17 cellular contexts compared by ENCODE assay signal in the genomic region with DNA sequence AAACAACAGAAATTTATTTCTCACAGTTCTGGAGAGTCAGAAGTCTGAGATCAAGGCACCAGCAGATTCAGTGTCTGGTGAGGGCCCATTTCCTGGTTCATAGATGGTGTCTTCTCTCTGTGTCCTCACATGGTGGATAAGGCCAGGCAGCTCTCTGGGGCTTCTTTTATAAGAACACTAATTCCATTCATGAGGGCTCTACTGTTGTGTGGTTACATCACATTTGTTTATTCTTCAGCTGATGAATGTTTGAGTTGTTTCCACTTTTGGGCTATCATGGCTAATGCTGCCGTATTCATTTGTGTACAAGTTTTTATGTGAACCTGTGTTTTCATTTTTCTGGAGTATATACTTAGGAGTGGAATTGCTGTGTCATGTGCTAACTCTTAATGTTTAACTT. TPM values are rescaled to one million over a fixed set of nuclear protein-coding genes. Genes with fewer than 3 reads are reported as not detected.
DNase-seq lines count a peak whose midpoint lies in the region; ATAC-seq and TF ChIP-seq lines count a peak whose summit lies in the region.
"Had no signal": no experiment of that assay in that cellular context is flagged by ENCODE, and none has a peak within 500 bp of the region (broad histone marks: within the 10 kb centered on the region; RNA-seq: fewer than 3 reads in every experiment).

No MANE protein-coding gene starts in this region.

- H3K4me1 ChIP-seq in stomach: no peaks in the 10 kb centered on the region

- peaks cover 10% of the 10 kb centered on the region for H3K27me3 Mint-ChIP-seq in activated T-helper 17 cell treated with anti-CD3 and anti-CD28 coated beads, Interleukin-2, amount 50 U/mL, for 72 hours
- peaks cover 4% of the 10 kb centered on the region for H3K27me3 Mint-ChIP-seq in activated CD4-positive, alpha-beta memory T cell treated with anti-CD3 and anti-CD28 coated beads for 36 hours

- no peaks in the 10 kb centered on the region for H3K36me3 Mint-ChIP-seq in activated T-helper 17 cell treated with anti-CD3 and anti-CD28 coated beads, Interleukin-2, amount 50 U/mL, for 72 hours (ENCODE audit: low read depth)
- no peaks in the 10 kb centered on the region for H3K36me3 Mint-ChIP-seq in activated CD4-positive, alpha-beta memory T cell treated with anti-CD3 and anti-CD28 coated beads for 36 hours

- POLR2A ChIA-PET in activated CD4-positive, alpha-beta memory T cell treated with anti-CD3 and anti-CD28 coated beads for 36 hours (lab: Charles Lee): no interaction called here

- H3K4me1 Mint-ChIP-seq in activated T-helper 17 cell treated with anti-CD3 and anti-CD28 coated beads, Interleukin-2, amount 50 U/mL, for 72 hours: peaks cover 5% of the 10 kb centered on the region
- H3K4me1 Mint-ChIP-seq in activated CD4-positive, alpha-beta memory T cell treated with anti-CD3 and anti-CD28 coated beads for 36 hours (ENCODE audit: low read depth): peaks cover 11% of the 10 kb centered on the region

- peaks cover 3% of the 10 kb centered on the region for H3K9me3 Mint-ChIP-seq in activated T-helper 17 cell treated with anti-CD3 and anti-CD28 coated beads, Interleukin-2, amount 50 U/mL, for 72 hours
- H3K9me3 Mint-ChIP-seq in activated CD4-positive, alpha-beta memory T cell treated with anti-CD3 and anti-CD28 coated beads for 36 hours: no peaks in the 10 kb centered on the region
- H3K9me3 Mint-ChIP-seq: stimulated activated naive CD8-positive, alpha-beta T cell treated with anti-CD3 and anti-CD28 coated beads, Interleukin-15, Interleukin-2, amounts not matched to agents 100 ng/mL and 50 ng/mL, for 24 hours had no signal

- TF ChIP-seq CTCF in dorsolateral prefrontal cortex (IDR thresholded peaks at IDR 0.05 in 54 of 56, conservative IDR thresholded peaks at IDR 0.05 in 2 of 56; ENCODE audit: low read depth in 1 of 56, partially characterized antibody in 56 of 56) (peak in 1 of 56 donors; percentile 14), stomach (IDR thresholded peaks at IDR 0.05) (no peak)

- H3K4me3 ChIP-seq in dorsolateral prefrontal cortex (peak overlapping the region in 25 of 59 donors; percentile 2 to 42 (median 21)), stomach (no peak overlapping the region)

- H3K27me3 ChIP-seq in dorsolateral prefrontal cortex: no peaks in the 10 kb centered on the region
- H3K27me3 ChIP-seq in stomach: no peaks in the 10 kb centered on the region

- no peaks in the 10 kb centered on the region for H3K9me3 ChIP-seq in stomach

- CTCF ChIA-PET in activated CD4-positive, alpha-beta memory T cell treated with anti-CD3 and anti-CD28 coated beads for 36 hours (lab: Charles Lee): no interaction called here

- intact Hi-C loops in dorsolateral prefrontal cortex (cut with DNase I) (loop anchor here in 1 of 2 donors (5.0 kb wide), 1 partner anchor 61 kb away; a partner anchor contains a TSS), stomach (cut with DNase I; ENCODE audit: low total_unique reads) (no loop called here)
- intact Hi-C loops in activated CD4-positive, alpha-beta memory T cell treated with anti-CD3 and anti-CD28 coated beads for 36 hours (cut with micrococcal nuclease): loop anchor here (5.0 kb wide), 2 partner anchors 61 to 129 kb away; a partner anchor contains a TSS

- H3K27ac Mint-ChIP-seq in activated T-helper 17 cell treated with anti-CD3 and anti-CD28 coated beads, Interleukin-2, amount 50 U/mL, for 72 hours: no peak overlapping the region
- no peak overlapping the region for H3K27ac Mint-ChIP-seq in activated CD4-positive, alpha-beta memory T cell treated with anti-CD3 and anti-CD28 coated beads for 36 hours
- H3K27ac Mint-ChIP-seq: activated CD8-positive, alpha-beta T cell treated with anti-CD3 and anti-CD28 coated beads, Interleukin-2, amount 10 ng/mL, durations not matched to agents 7 days and 5 days; activated T-helper 1 cell treated with anti-CD3 and anti-CD28 coated beads, Interleukin-12 subunit alpha, Interleukin-12 subunit beta, Interleukin-2, Interleukin-4 antibody, amounts not matched to agents 30 ng/mL and 10 ng/mL and 1 ng/mL, durations not matched to agents 14 hours and 24 hours and 36 hours; stimulated activated naive CD8-positive, alpha-beta T cell treated with anti-CD3 and anti-CD28 coated beads, Interleukin-15, Interleukin-2, amounts not matched to agents 100 ng/mL and 50 ng/mL, for 24 hours had no signal

- 21 to 68% (median 59%) methylated on average over 1 of the region's 1 CpG for WGBS in stomach, 5 donors

- TF ChIP-seq EP300 in stomach (IDR thresholded peaks at IDR 0.05): no peak

- DNase-seq in NCI-H2107 treated with DMSO at 0.1 percent for 48 hours (lab: John Stamatoyannopoulos, UW; ENCODE audit: unreplicated experiment): peak; percentile 17
- DNase-seq in NCI-H2107 (lab: John Stamatoyannopoulos, UW): no peak
- DNase-seq in NCI-H345 (lab: John Stamatoyannopoulos, UW): peak; percentile 13
- DNase-seq in dorsolateral prefrontal cortex: peak in 3 of 10 donors; percentile 32 to 47 (median 44)
- DNase-seq in pons (ENCODE audit: low spot score): peak; percentile 86
- no peak for DNase-seq in stomach
- DNase-seq in activated CD4-positive, alpha-beta memory T cell treated with anti-CD3 and anti-CD28 coated beads for 36 hours: no peak
- DNase-seq: 8988T; activated CD8-positive, alpha-beta T cell treated with anti-CD3 and anti-CD28 coated beads, Interleukin-2, amount 10 ng/mL, durations not matched to agents 7 days and 5 days; NCI-H1105; NCI-H446 treated with DMSO at 0.1 percent for 48 hours; retina; stimulated activated CD4-positive, alpha-beta T cell treated with anti-CD3 and anti-CD28 coated beads, Interleukin-15, amount 100 ng/mL, for 24 hours had no signal

- no peak for ATAC-seq in activated T-helper 17 cell treated with anti-CD3 and anti-CD28 coated beads, Interleukin-2, amount 50 U/mL, for 72 hours (replicated peaks)
- ATAC-seq: activated CD8-positive, alpha-beta T cell treated with anti-CD3 and anti-CD28 coated beads, Interleukin-2, amount 10 ng/mL, durations not matched to agents 7 days and 5 days had no signal

- H3K27ac ChIP-seq in dorsolateral prefrontal cortex: peak overlapping the region in 55 of 59 donors; percentile 18 to 96 (median 84)
- H3K27ac ChIP-seq in stomach: no peak overlapping the region

- no peaks in the 10 kb centered on the region for H3K36me3 ChIP-seq in stomach

- no peak overlapping the region for H3K4me3 Mint-ChIP-seq in activated T-helper 17 cell treated with anti-CD3 and anti-CD28 coated beads, Interleukin-2, amount 50 U/mL, for 72 hours
- no peak overlapping the region for H3K4me3 Mint-ChIP-seq in activated CD4-positive, alpha-beta memory T cell treated with anti-CD3 and anti-CD28 coated beads for 36 hours
- H3K4me3 Mint-ChIP-seq: activated CD8-positive, alpha-beta T cell treated with anti-CD3 and anti-CD28 coated beads, Interleukin-2, amount 10 ng/mL, durations not matched to agents 7 days and 5 days; activated T-helper 1 cell treated with anti-CD3 and anti-CD28 coated beads, Interleukin-12 subunit alpha, Interleukin-12 subunit beta, Interleukin-2, Interleukin-4 antibody, amounts not matched to agents 30 ng/mL and 10 ng/mL and 1 ng/mL, durations not matched to agents 14 hours and 24 hours and 36 hours; stimulated activated naive CD8-positive, alpha-beta T cell treated with anti-CD3 and anti-CD28 coated beads, Interleukin-15, Interleukin-2, amounts not matched to agents 100 ng/mL and 50 ng/mL, for 24 hours had no signal

- no peak for TF ChIP-seq POLR2A in stomach (IDR thresholded peaks at IDR 0.05)

RNA-seq across cellular contexts. Expression of a gene that starts 35.2 kb away (rescaled TPM):
- 1 to 10 TPM in 56 of 120 experiments, under 1 TPM in 56, not detected in 8; 0.27 to 3.6 (median 0.99) TPM for total RNA-seq in dorsolateral prefrontal cortex
- total RNA-seq in activated T-helper 17 cell treated with anti-CD3 and anti-CD28 coated beads, Interleukin-2, amount 50 U/mL, for 72 hours: under 1 TPM in 1 of 2 donors, not detected in 1; 0.26 TPM
- total RNA-seq in stomach: not detected
- polyA plus RNA-seq in stomach: not detected
- total RNA-seq in activated CD4-positive, alpha-beta memory T cell treated with anti-CD3 and anti-CD28 coated beads for 36 hours: not detected
- total RNA-seq: activated T-helper 1 cell treated with anti-CD3 and anti-CD28 coated beads, Interleukin-12 subunit alpha, Interleukin-12 subunit beta, Interleukin-2, Interleukin-4 antibody, amounts not matched to agents 30 ng/mL and 10 ng/mL and 1 ng/mL, durations not matched to agents 14 hours and 24 hours and 36 hours; mesenteric fat pad had no signal

Comparison
In these comparisons a context has a peak if more than half of its experiments do, and no peak if none do; other contexts are left out.
1. DNase-seq: peak in NCI-H2107 treated with DMSO at 0.1 percent for 48 hours (single experiment), NCI-H345 (single experiment) and pons (single experiment); none in NCI-H2107 (single experiment), stomach (single experiment) and activated CD4-positive, alpha-beta memory T cell treated with anti-CD3 and anti-CD28 coated beads for 36 hours (single experiment).
2. H3K27ac ChIP-seq: peak in dorsolateral prefrontal cortex (55 of 59); none in stomach (0 of 5).